In the genomic region with DNA sequence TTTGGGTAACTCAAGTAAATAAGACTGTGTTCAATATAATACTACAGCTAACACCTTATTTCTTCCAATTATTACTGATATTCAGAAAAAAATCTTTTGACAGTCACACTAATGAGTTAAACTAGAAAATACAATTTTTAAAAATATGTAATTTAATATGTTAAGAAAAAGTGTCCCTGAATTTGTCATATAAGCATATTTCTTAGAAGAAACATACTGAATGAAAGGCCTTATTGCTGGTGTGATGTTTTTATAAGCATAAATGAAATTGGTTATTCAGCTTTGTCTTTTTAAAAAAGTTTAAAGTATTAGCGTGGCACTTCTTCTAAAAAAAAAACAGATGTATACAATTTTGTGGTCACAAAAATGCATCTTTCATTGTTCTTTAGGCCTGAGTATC, we compare ENCODE assay signal across 8 cellular contexts.
"Had no signal": no experiment of that assay in that cellular context is flagged by ENCODE, and none has a peak within 500 bp of the region (broad histone marks: within the 10 kb centered on the region; RNA-seq: fewer than 3 reads in every experiment).

No MANE protein-coding gene starts in this region.

- FAIRE-seq: G401.6, GM12878, GM12891, GM12892, GM18507, GM19239 had no signal

- H3K4me3 ChIP-seq: GM12878 had no signal

- DNase-seq: GDM1, GF-D8 had no signal

- ATAC-seq: GM12878 had no signal
